8 cellular contexts compared by ENCODE assay signal in the genomic region with DNA sequence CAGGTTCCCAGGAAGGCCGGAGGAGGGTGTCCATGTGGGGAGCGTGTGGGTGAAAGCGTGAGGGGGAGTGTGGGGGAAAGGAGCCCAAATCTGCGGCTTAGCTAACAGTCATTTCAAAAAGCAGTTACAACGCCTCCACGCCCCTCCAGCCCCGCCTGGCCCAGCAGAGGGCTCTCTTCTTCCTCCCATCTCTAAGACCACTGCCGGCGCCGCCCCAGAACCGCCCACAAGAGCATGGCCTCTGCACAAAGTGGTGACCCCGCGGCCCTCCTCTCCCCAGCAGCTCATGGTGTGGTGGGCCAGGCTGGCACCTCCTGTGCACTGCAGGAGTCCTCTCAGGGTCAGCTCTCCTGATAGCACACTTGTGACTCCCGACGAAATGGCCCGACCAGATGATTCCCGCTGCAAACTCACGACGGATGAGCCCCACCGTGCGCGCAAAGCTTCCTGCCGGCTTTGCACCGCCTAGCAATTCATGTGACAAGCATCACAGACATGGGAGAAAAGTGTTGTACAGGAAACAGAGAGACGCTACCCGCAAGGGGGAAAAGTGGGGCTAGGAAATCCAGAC. TPM values are rescaled to one million over a fixed set of nuclear protein-coding genes. Genes with fewer than 3 reads are reported as not detected.
A peak's percentile ranks its signal among the peaks of the same experiment; 100 is the strongest.
DNase-seq lines count a peak whose midpoint lies in the region; ATAC-seq, FAIRE-seq and TF ChIP-seq lines count a peak whose summit lies in the region.

No MANE protein-coding gene starts in this region.

- peak; percentile 46 for TF ChIP-seq CTCF in colonic mucosa (IDR thresholded peaks at IDR 0.05)

- H3K27ac ChIP-seq in colonic mucosa: peak overlapping the region; percentile 81

- H3K36me3 ChIP-seq in colonic mucosa: no peaks in the 10 kb centered on the region

- POLR2A ChIA-PET in activated CD4-positive, alpha-beta T cell treated with anti-CD3 and anti-CD28 coated beads for 36 hours (lab: Charles Lee): no interaction called here

- no peaks in the 10 kb centered on the region for H3K9me3 ChIP-seq in colonic mucosa

- no peaks in the 10 kb centered on the region for H3K27me3 Mint-ChIP-seq in activated CD4-positive, alpha-beta T cell treated with anti-CD3 and anti-CD28 coated beads for 36 hours

- peak overlapping the region; percentile 91 for H3K27ac Mint-ChIP-seq in activated CD4-positive, alpha-beta T cell treated with anti-CD3 and anti-CD28 coated beads for 36 hours

- ATAC-seq in GM18498 (IDR thresholded peaks at IDR 0.05; ENCODE audit: unreplicated experiment) (peak; percentile 100), HG02678 (IDR thresholded peaks at IDR 0.05; ENCODE audit: unreplicated experiment) (peak; percentile 99), left lobe of liver (peak; percentile 99)
- peak; percentile 97 for ATAC-seq in activated CD4-positive, alpha-beta T cell treated with anti-CD3 and anti-CD28 coated beads for 36 hours

- intact Hi-C loops in activated CD4-positive, alpha-beta T cell treated with anti-CD3 and anti-CD28 coated beads for 36 hours (cut with DNase I, micrococcal nuclease): loop anchor here (1.0 to 10.0 kb wide), 6 partner anchors 13 to 263 kb away; partner anchors contain the start of genes HUS1 (in 2 of the 2), UPP1 (in 2 of the 2) and C7orf57 (in 1 of the 2)
- intact Hi-C loops in colonic mucosa (cut with DNase I): loop anchor here (5.0 kb wide), 1 partner anchor 115 kb away; no protein-coding TSS in a partner anchor

- H3K4me1 Mint-ChIP-seq in activated CD4-positive, alpha-beta T cell treated with anti-CD3 and anti-CD28 coated beads for 36 hours: peaks cover 21% of the 10 kb centered on the region

- no peaks in the 10 kb centered on the region for H3K36me3 Mint-ChIP-seq in activated CD4-positive, alpha-beta T cell treated with anti-CD3 and anti-CD28 coated beads for 36 hours (ENCODE audit: low read depth)

- CTCF ChIA-PET in activated CD4-positive, alpha-beta T cell treated with anti-CD3 and anti-CD28 coated beads for 36 hours (lab: Charles Lee): interaction anchor here (0.6 to 3.5 kb wide), 9 partner anchors 9 to 118 kb away, joined by 3 to 33 read pairs (median 4); no protein-coding TSS in a partner anchor

- FAIRE-seq in urothelium cell line (lab: Jason Lieb, UNC): no peak

- peaks cover 4% of the 10 kb centered on the region for H3K4me1 ChIP-seq in colonic mucosa

- H3K27me3 ChIP-seq in colonic mucosa: no peaks in the 10 kb centered on the region

- peak overlapping the region; percentile 40 to 64 for H3K9ac ChIP-seq in colonic mucosa (ENCODE audit: low read depth in 2 of 2, low read length in 2 of 2)

- H3K4me3 ChIP-seq in colonic mucosa: peak overlapping the region; percentile 47

- H3K9me3 Mint-ChIP-seq in activated CD4-positive, alpha-beta T cell treated with anti-CD3 and anti-CD28 coated beads for 36 hours (ENCODE audit: low read depth): peaks cover 2% of the 10 kb centered on the region

- DNase-seq in NCI-H1930 (lab: John Stamatoyannopoulos, UW): peak; percentile 80 to 85
- peak; percentile 93 for DNase-seq in activated CD4-positive, alpha-beta T cell treated with anti-CD3 and anti-CD28 coated beads for 36 hours
- DNase-seq in colonic mucosa: peak; percentile 90
- DNase-seq in left lobe of liver (ENCODE audit: low spot score): peak; percentile 85
- DNase-seq in stimulated activated CD4-positive, alpha-beta T cell treated with anti-CD3 and anti-CD28 coated beads, Interleukin-2, amount 100 ng/mL, for 24 hours: peak; percentile 84 to 88
- no peak for DNase-seq in urothelium cell line (ENCODE audit: low spot score)

- peak overlapping the region; percentile 77 for H3K4me3 Mint-ChIP-seq in activated CD4-positive, alpha-beta T cell treated with anti-CD3 and anti-CD28 coated beads for 36 hours

RNA-seq across cellular contexts. Expression of gene HUS1, which starts 12.4 kb away (rescaled TPM):
- 10 to 100 TPM; 40.5 to 41.5 TPM for total RNA-seq in activated CD4-positive, alpha-beta T cell treated with anti-CD3 and anti-CD28 coated beads for 36 hours
- total RNA-seq in colonic mucosa (10 to 100 TPM; 31.6 to 33.2 TPM), left lobe of liver (15.4 TPM)

RNA-seq across cellular contexts. Expression of gene SUN3, which starts 37.1 kb away (rescaled TPM):
- not detected for total RNA-seq in activated CD4-positive, alpha-beta T cell treated with anti-CD3 and anti-CD28 coated beads for 36 hours
- not detected for total RNA-seq in colonic mucosa
- not detected for total RNA-seq in left lobe of liver

RNA-seq across cellular contexts. Expression of gene C7orf57, which starts 43.5 kb away (rescaled TPM):
- total RNA-seq in activated CD4-positive, alpha-beta T cell treated with anti-CD3 and anti-CD28 coated beads for 36 hours: under 1 TPM; 0.33 to 0.46 TPM
- total RNA-seq in colonic mucosa: under 1 TPM in 1 of 2 donors, not detected in 1; 0.24 TPM
- not detected for total RNA-seq in left lobe of liver

RNA-seq across cellular contexts. Expression of gene PKD1L1, which starts 43.6 kb away (rescaled TPM):
- under 1 TPM; 0.09 to 0.16 TPM for total RNA-seq in activated CD4-positive, alpha-beta T cell treated with anti-CD3 and anti-CD28 coated beads for 36 hours
- 1 to 10 TPM in 1 of 2 donors, under 1 TPM in 1; 0.40 to 1.2 TPM for total RNA-seq in colonic mucosa
- total RNA-seq in left lobe of liver: 0.45 TPM
